ENCODE assay signal across 8 cellular contexts in the genomic region with DNA sequence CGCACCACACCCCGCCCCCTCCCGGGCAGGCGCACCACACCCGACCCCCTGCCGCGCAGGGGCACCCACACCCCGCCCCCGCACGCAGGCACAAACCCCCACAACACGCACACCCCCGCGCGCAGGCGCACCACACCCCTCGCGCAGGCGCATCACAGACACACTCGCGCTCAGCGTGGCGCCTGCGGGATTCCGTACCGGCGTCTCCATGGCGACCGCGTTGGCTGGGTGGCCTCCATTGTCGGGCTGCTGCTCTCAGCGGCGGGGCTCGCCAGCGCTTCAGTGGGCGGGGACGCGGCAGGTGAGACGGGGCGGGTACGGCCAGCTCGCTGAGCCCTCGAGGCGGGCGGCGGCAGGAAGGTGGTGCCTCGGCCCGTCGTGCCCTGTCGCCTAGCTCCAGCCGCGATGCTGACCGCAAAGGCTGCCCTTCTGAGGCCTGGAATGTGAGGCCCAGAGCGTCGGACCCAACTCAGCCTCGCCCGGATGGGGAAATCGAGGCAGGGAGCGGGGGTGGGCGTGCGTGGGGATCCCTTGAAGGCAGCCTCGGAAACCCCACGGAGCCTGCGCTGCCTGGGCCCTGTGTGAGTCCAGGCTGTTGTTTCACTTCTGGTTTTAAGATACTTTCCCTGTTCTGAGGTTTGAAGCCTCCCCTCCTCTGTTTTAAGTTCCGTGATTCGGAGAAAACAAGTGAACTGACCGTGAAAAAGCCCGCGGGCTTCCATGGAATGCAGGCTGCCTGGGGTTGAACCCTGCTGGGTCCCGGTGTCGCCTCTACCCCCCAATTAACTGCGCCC. TPM values are rescaled to one million over a fixed set of nuclear protein-coding genes. Genes with fewer than 3 reads are reported as not detected.
DNase-seq lines count a peak whose midpoint lies in the region; ATAC-seq and TF ChIP-seq lines count a peak whose summit lies in the region.

A gene (plus strand): TSS at position 238 of the 794 bp plus-strand sequence. CDS start 1,332 bp downstream, outside the sequence.

- intact Hi-C loops in vagina (cut with DNase I), result loop anchor here (10.0 kb wide), 1 partner anchor 427 kb away; a partner anchor contains a TSS

- H3K27ac ChIP-seq in rectal smooth muscle tissue (ENCODE audit: low read depth, low read length) (peak within 1 kb of the TSS; percentile 56), vagina (peak within 1 kb of the TSS; percentile 65)

- H3K4me3 ChIP-seq in astrocyte of the cerebellum (ENCODE audit: low read depth, low read length), result peak within 1 kb of the TSS; percentile 97
- H3K4me3 ChIP-seq in rectal smooth muscle tissue (ENCODE audit: low read length), result peak within 1 kb of the TSS; percentile 97
- H3K4me3 ChIP-seq in vagina, result peak within 1 kb of the TSS; percentile 63 to 86

- H3K4me1 ChIP-seq in rectal smooth muscle tissue (ENCODE audit: control insufficient read depth, insufficient read depth, low read length) (peaks cover 4% of the 10 kb centered on the region), vagina (peaks cover 45% of the 10 kb centered on the region)

- peak within 1 kb of the TSS; percentile 74 for H3K9ac ChIP-seq in rectal smooth muscle tissue (ENCODE audit: low read length)

- peak; percentile 73 for ATAC-seq in GM18511 (IDR thresholded peaks at IDR 0.05; ENCODE audit: unreplicated experiment)
- ATAC-seq in HG02981 (IDR thresholded peaks at IDR 0.05; ENCODE audit: unreplicated experiment), result peak; percentile 71

- H3K36me3 ChIP-seq in rectal smooth muscle tissue (ENCODE audit: control insufficient read depth, insufficient read depth, low read length), result no peaks in the 10 kb centered on the region
- peaks cover 0 to 4% of the 10 kb centered on the region in 2 donors for H3K36me3 ChIP-seq in vagina

- peak; percentile 89 to 94 for DNase-seq in NCI-H1930 (lab: John Stamatoyannopoulos, UW)
- DNase-seq in T-helper 22 cell (ENCODE audit: low read depth), result peak; percentile 99
- DNase-seq in astrocyte of the cerebellum (ENCODE audit: low read depth), result peak; percentile 86
- DNase-seq in hepatic stellate cell (ENCODE audit: low spot score), result peak; percentile 100
- DNase-seq in vagina (ENCODE audit: extremely low spot score in 2 of 2), result peak in 1 of 2 donors; percentile 98

- TF ChIP-seq POLR2A in vagina (IDR thresholded peaks at IDR 0.05), result no peak

- in situ Hi-C loops in astrocyte of the cerebellum (cut with HindIII; ENCODE audit: low sequenced_read_pairs), result no loop called here

- no peaks in the 10 kb centered on the region for H3K27me3 ChIP-seq in rectal smooth muscle tissue (ENCODE audit: control insufficient read depth, insufficient read depth, low read length)
- H3K27me3 ChIP-seq in vagina, result no peaks in the 10 kb centered on the region

- H3K9me3 ChIP-seq in vagina, result no peaks in the 10 kb centered on the region

- TF ChIP-seq CTCF in astrocyte of the cerebellum (IDR thresholded peaks at IDR 0.05; ENCODE audit: low read depth, low read length, missing control alignments) (no peak), vagina (IDR thresholded peaks at IDR 0.05) (no peak)

RNA-seq across cellular contexts. Expression of the gene that starts here (rescaled TPM):
- 4.9 TPM for total RNA-seq in vagina
